Comparison of ENCODE assay signal across 9 cellular contexts in the genomic region with DNA sequence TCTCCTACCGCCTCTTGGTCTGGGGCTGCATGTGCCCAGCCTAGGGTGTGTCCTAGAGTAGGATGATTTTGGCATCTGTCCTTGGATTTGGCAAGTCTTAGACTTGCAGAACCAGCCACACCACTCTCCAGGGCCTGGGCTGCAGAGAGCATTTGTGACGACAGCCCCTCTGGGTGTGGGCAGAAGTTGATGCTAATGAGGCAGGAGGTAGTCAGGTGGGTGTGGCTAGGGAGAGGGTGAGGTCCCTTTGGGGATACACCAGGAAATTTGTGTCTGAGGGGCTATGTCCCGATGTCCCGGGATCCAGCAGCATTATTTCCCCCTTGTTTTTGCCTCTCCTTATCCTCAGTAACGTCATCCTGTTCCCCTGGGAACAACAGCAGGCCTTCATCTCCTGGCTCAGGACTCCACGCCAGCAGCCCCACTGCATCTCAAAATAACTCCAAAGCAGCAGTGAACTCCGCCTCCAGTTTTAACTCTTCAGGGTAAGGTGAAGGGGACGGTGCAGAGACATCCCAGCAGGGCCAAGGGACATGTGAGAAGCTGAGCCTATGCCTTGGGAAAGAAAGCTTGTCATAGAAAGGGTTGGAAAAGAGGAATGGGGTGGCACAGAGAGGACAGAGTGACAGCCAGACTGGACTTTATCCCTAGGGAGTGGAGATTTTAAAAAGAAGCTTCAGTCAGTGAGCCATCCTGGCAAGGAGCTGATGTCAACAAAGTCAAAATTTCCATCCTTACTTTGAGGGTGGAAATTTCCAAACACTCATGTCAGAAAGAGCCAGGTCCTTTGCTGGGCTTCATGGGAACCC. TPM values are rescaled to one million over a fixed set of nuclear protein-coding genes. Genes with fewer than 3 reads are reported as not detected.
DNase-seq lines count a peak whose midpoint lies in the region; ATAC-seq and TF ChIP-seq lines count a peak whose summit lies in the region.
"Had no signal": no experiment of that assay in that cellular context is flagged by ENCODE, and none has a peak within 500 bp of the region (broad histone marks: within the 10 kb centered on the region; RNA-seq: fewer than 3 reads in every experiment).

No MANE protein-coding gene starts in this region.

- no peak for TF ChIP-seq POLR2A in stomach (IDR thresholded peaks at IDR 0.05)

- H3K36me3 ChIP-seq in stomach (no peaks in the 10 kb centered on the region), Karpas-422 (ENCODE audit: insufficient read depth, low read length) (no peaks in the 10 kb centered on the region)

- peak; percentile 56 for DNase-seq in HT-29 (ENCODE audit: low spot score)
- DNase-seq in T47D (ENCODE audit: low read depth in 1 of 2, low spot score in 1 of 2) = peak; percentile 75 to 98
- DNase-seq in iPS-NIHi11 (ENCODE audit: low spot score) = peak; percentile 80
- DNase-seq in stomach = peak; percentile 91
- no peak for DNase-seq in Karpas-422
- DNase-seq: activated T-cell treated with anti-CD3 and anti-CD28 coated beads, Interleukin-2, amount 50 U/mL, for 24 hours had no signal

- H2AFZ ChIP-seq in Karpas-422 (ENCODE audit: low read length) = no peak overlapping the region

- WGBS in stomach, 5 donors = 9 to 17% (median 13%) methylated on average over 8 of the region's 8 CpGs

- H3K79me2 ChIP-seq in Karpas-422 (ENCODE audit: low read length) = no peaks in the 10 kb centered on the region

- in situ Hi-C loops in T47D (cut with HindIII; ENCODE audit: low pct_unique_long_range_greater_than_20kb, low sequenced_read_pairs) = no loop called here

- H4K20me1 ChIP-seq in Karpas-422 (ENCODE audit: insufficient read depth, low read depth, low read length) = no peaks in the 10 kb centered on the region

- ATAC-seq in GM21526 (IDR thresholded peaks at IDR 0.05; ENCODE audit: low FRiP score, unreplicated experiment) (no peak), GM18861 (IDR thresholded peaks at IDR 0.05; ENCODE audit: unreplicated experiment) (no peak), SK-N-SH treated with all-trans-retinoic acid at 6 μM for 48 hours (no peak)

- H3K4me2 ChIP-seq in Karpas-422 (ENCODE audit: low read depth, low read length, poor library complexity, severe bottlenecking) = no peak overlapping the region

- H3K4me3 ChIP-seq in stomach = no peak overlapping the region
- H3K4me3 ChIP-seq in Karpas-422 (ENCODE audit: low read length) = no peak overlapping the region

- no peaks in the 10 kb centered on the region for H3K9me2 ChIP-seq in Karpas-422 (replicated peaks; ENCODE audit: insufficient read depth, low read length)

- TF ChIP-seq CTCF in stomach (IDR thresholded peaks at IDR 0.05) = no peak

- no peaks in the 10 kb centered on the region for H3K27me3 ChIP-seq in stomach
- H3K27me3 ChIP-seq in Karpas-422 (ENCODE audit: low read length) = no peaks in the 10 kb centered on the region

- H3K9ac ChIP-seq in Karpas-422 (ENCODE audit: low read length) = no peak overlapping the region

- no peak for TF ChIP-seq EP300 in stomach (IDR thresholded peaks at IDR 0.05)

- intact Hi-C loops in stomach (cut with DNase I; ENCODE audit: low total_unique reads) = no loop called here

- H3K27ac ChIP-seq in stomach (peak overlapping the region; percentile 42 to 77 (median 62)), Karpas-422 (ENCODE audit: low read length) (no peak overlapping the region)

- no peaks in the 10 kb centered on the region for H3K9me3 ChIP-seq in stomach
- H3K9me3 ChIP-seq in Karpas-422 (ENCODE audit: low read length) = no peaks in the 10 kb centered on the region

- H3K4me1 ChIP-seq in stomach (peaks cover 13 to 21% (median 19%) of the 10 kb centered on the region in 4 donors), Karpas-422 (ENCODE audit: low read length) (no peaks in the 10 kb centered on the region; the same call in 1 of the 2 replicates)

TF ChIP-seq in SK-N-SH treated with all-trans-retinoic acid at 6 μM for 48 hours, 23 proteins besides CTCF, POLR2A, EP300 and RAD21:
- TF ChIP-seq ZNF565 (CRISPR knock-in tag; conservative IDR thresholded peaks at IDR 0.05; ENCODE audit: low read depth) (no peak), CSDC2 (CRISPR knock-in tag; IDR thresholded peaks at IDR 0.05) (no peak), TCF4 (CRISPR knock-in tag; IDR thresholded peaks at IDR 0.05; ENCODE audit: borderline replicate concordance) (no peak), BACH2 (CRISPR knock-in tag; IDR thresholded peaks at IDR 0.05; ENCODE audit: borderline replicate concordance) (no peak), PPARA (CRISPR knock-in tag; IDR thresholded peaks at IDR 0.05; ENCODE audit: borderline replicate concordance) (no peak)

RNA-seq across cellular contexts. Expression of a gene that starts 8.0 kb away (rescaled TPM):
- total RNA-seq in HT-29 (2014; rRNA removed; shearing (Covaris generic)) = 0.38 and 0.44 TPM in 2 replicates
- 10 to 100 TPM in 1 of 5 donors, 1 to 10 TPM in 2, under 1 TPM in 1, not detected in 1; 0.58 to 81.2 (median 6.3) TPM for total RNA-seq in stomach
- polyA plus RNA-seq in stomach = 1 to 10 TPM in 1 of 3 donors, under 1 TPM in 2; 0.76 to 1.8 (median 0.93) TPM
- total RNA-seq in Karpas-422 (2014; rRNA removed; shearing (Covaris generic); ENCODE audit: low replicate concordance) = 4.3 and 4.5 TPM in 2 replicates

RNA-seq across cellular contexts. Expression of a gene that starts 19.1 kb away (rescaled TPM):
- 44.7 and 45.1 TPM in 2 replicates for total RNA-seq in HT-29 (2014; rRNA removed; shearing (Covaris generic))
- total RNA-seq in stomach = 100 to 1,000 TPM in 2 of 5 donors, 10 to 100 TPM in 3; 30.4 to 186 (median 97.7) TPM
- polyA plus RNA-seq in stomach = 10 to 100 TPM; 11.5 to 23.5 (median 21.2) TPM
- total RNA-seq in Karpas-422 (2014; rRNA removed; shearing (Covaris generic); ENCODE audit: low replicate concordance) = 14.0 and 15.4 TPM in 2 replicates
